ENCODE assay signal across 28 cellular contexts in the genomic region with DNA sequence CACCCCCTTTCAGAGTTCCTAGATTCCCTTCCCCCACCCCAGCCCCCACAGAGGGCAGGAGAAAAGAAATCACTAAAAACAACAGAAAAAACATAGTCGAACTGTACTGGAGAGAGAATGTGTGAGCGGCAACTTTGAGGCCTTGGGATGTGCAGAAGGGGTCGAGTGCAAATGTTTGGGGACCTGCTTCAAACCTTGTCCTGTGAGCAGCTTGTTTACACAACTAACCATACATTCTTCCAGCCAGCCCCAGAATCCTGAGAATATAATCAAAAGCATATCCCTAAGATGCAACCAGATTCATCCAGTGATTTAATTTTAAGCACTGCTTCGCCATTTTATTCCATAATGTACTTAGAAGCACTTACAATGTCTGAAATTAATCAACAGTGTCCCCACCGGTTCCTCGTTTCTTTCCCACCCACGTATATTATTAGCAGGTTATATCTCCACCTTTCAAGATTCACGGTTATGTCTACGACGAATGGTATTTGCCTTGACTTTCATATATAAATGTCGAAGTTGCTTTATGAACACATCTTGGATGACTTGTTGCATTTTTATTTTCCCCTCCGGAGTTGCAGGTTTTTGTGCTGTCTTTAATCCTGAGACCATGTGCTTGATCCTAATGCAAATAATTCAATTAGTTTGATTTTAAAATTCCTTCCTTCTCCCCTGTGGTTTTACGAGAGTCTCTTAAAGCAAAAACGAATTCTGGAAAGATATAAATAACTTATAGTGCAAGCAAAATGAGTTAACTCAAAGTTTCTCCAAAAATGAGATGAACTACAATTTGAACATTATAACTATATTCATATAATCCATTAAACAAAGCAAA.
"Had no signal": no experiment of that assay in that cellular context is flagged by ENCODE, and none has a peak within 500 bp of the region (broad histone marks: within the 10 kb centered on the region; RNA-seq: fewer than 3 reads in every experiment).

No MANE protein-coding gene starts in this region.

- H3K27me3 ChIP-seq: ascending aorta, breast epithelium, left lung, right atrium auricular region, suprapubic skin, tibial artery had no signal

- H3K4me3 ChIP-seq: ascending aorta, breast epithelium, left lung, lower lobe of right lung, right atrium auricular region, smooth muscle cell, suprapubic skin, tibial artery had no signal

- H3K27ac ChIP-seq: ascending aorta, breast epithelium, left lung, lower lobe of right lung, parathyroid adenoma, right atrium auricular region, suprapubic skin, tibial artery, WERI-Rb-1 had no signal

- H3K9me3 ChIP-seq: ascending aorta, breast epithelium, left lung, lower lobe of right lung, right atrium auricular region, suprapubic skin, tibial artery had no signal

- H3K36me3 Mint-ChIP-seq: activated naive CD4-positive, alpha-beta T cell treated with anti-CD3 and anti-CD28 coated beads, Interleukin-2, amount 10 ng/mL, durations not matched to agents 7 days and 5 days; activated naive CD8-positive, alpha-beta T cell treated with anti-CD3 and anti-CD28 coated beads, Interleukin-2, amount 10 ng/mL, durations not matched to agents 7 days and 5 days had no signal

- H3K36me3 ChIP-seq: ascending aorta, breast epithelium, left lung, lower lobe of right lung, right atrium auricular region, suprapubic skin, WERI-Rb-1 had no signal

- ATAC-seq: left lung; lower lobe of right lung; naive thymus-derived CD8-positive, alpha-beta T cell; stimulated activated naive B cell treated with anti-CD40 and anti-IgM and Interleukin-4, amounts not matched to agents 10 μg/mL and 1 μg/mL and 100 μg/mL, for 72 hours; T-helper 17 cell had no signal

- H3K9me3 Mint-ChIP-seq: activated CD4-positive, alpha-beta memory T cell treated with anti-CD3 and anti-CD28 coated beads, Interleukin-2, amount 10 ng/mL, durations not matched to agents 7 days and 5 days; activated CD4-positive, alpha-beta T cell treated with anti-CD3 and anti-CD28 coated beads, Interleukin-2, amount 10 ng/mL, durations not matched to agents 7 days and 5 days; activated naive CD4-positive, alpha-beta T cell treated with anti-CD3 and anti-CD28 coated beads, Interleukin-2, amount 10 ng/mL, durations not matched to agents 7 days and 5 days; activated naive CD8-positive, alpha-beta T cell treated with anti-CD3 and anti-CD28 coated beads, Interleukin-2, amount 10 ng/mL, durations not matched to agents 7 days and 5 days; activated T-cell treated with anti-CD3 and anti-CD28 coated beads, Interleukin-2, amount 50 U/mL, for 24 hours; dendritic cell treated with granulocyte-macrophage colony-stimulating factor and Interleukin-4, amounts not matched to agents 40 ng/mL and 50 ng/mL, for 4 days; naive thymus-derived CD8-positive, alpha-beta T cell; neural crest cell; stimulated activated naive B cell treated with anti-CD40 and anti-IgM and Interleukin-4, amounts not matched to agents 10 μg/mL and 1 μg/mL and 100 μg/mL, for 72 hours had no signal

- H3K4me3 Mint-ChIP-seq: activated CD4-positive, alpha-beta memory T cell treated with anti-CD3 and anti-CD28 coated beads, Interleukin-2, amount 10 ng/mL, durations not matched to agents 7 days and 5 days; activated CD4-positive, alpha-beta T cell treated with anti-CD3 and anti-CD28 coated beads, Interleukin-2, amount 10 ng/mL, durations not matched to agents 7 days and 5 days; activated naive CD4-positive, alpha-beta T cell treated with anti-CD3 and anti-CD28 coated beads, Interleukin-2, amount 10 ng/mL, durations not matched to agents 7 days and 5 days; activated naive CD8-positive, alpha-beta T cell treated with anti-CD3 and anti-CD28 coated beads, Interleukin-2, amount 10 ng/mL, durations not matched to agents 7 days and 5 days; activated T-cell treated with anti-CD3 and anti-CD28 coated beads, Interleukin-2, amount 50 U/mL, for 24 hours; dendritic cell treated with granulocyte-macrophage colony-stimulating factor and Interleukin-4, amounts not matched to agents 40 ng/mL and 50 ng/mL, for 4 days; naive thymus-derived CD8-positive, alpha-beta T cell; neural crest cell; stimulated activated naive B cell treated with anti-CD40 and anti-IgM and Interleukin-4, amounts not matched to agents 10 μg/mL and 1 μg/mL and 100 μg/mL, for 72 hours; T-helper 17 cell had no signal

- H3K4me1 ChIP-seq: ascending aorta, breast epithelium, left lung, lower lobe of right lung, parathyroid adenoma, right atrium auricular region, suprapubic skin, tibial artery had no signal

- H3K27ac Mint-ChIP-seq: activated CD4-positive, alpha-beta memory T cell treated with anti-CD3 and anti-CD28 coated beads, Interleukin-2, amount 10 ng/mL, durations not matched to agents 7 days and 5 days; activated CD4-positive, alpha-beta T cell treated with anti-CD3 and anti-CD28 coated beads, Interleukin-2, amount 10 ng/mL, durations not matched to agents 7 days and 5 days; activated naive CD4-positive, alpha-beta T cell treated with anti-CD3 and anti-CD28 coated beads, Interleukin-2, amount 10 ng/mL, durations not matched to agents 7 days and 5 days; activated naive CD8-positive, alpha-beta T cell treated with anti-CD3 and anti-CD28 coated beads, Interleukin-2, amount 10 ng/mL, durations not matched to agents 7 days and 5 days; activated T-cell treated with anti-CD3 and anti-CD28 coated beads, Interleukin-2, amount 50 U/mL, for 24 hours; dendritic cell treated with granulocyte-macrophage colony-stimulating factor and Interleukin-4, amounts not matched to agents 40 ng/mL and 50 ng/mL, for 4 days; stimulated activated naive B cell treated with anti-CD40 and anti-IgM and Interleukin-4, amounts not matched to agents 10 μg/mL and 1 μg/mL and 100 μg/mL, for 72 hours; T-helper 17 cell had no signal

- H3K27me3 Mint-ChIP-seq: dendritic cell treated with granulocyte-macrophage colony-stimulating factor and Interleukin-4, amounts not matched to agents 40 ng/mL and 50 ng/mL, for 4 days; stimulated activated naive B cell treated with anti-CD40 and anti-IgM and Interleukin-4, amounts not matched to agents 10 μg/mL and 1 μg/mL and 100 μg/mL, for 72 hours; T-helper 17 cell had no signal

- DNase-seq: activated CD4-positive, alpha-beta memory T cell treated with anti-CD3 and anti-CD28 coated beads, Interleukin-2, amount 10 ng/mL, durations not matched to agents 7 days and 5 days; activated CD4-positive, alpha-beta T cell treated with anti-CD3 and anti-CD28 coated beads, Interleukin-2, amount 10 ng/mL, durations not matched to agents 7 days and 5 days; activated CD4-positive, CD25-positive, alpha-beta regulatory T cell treated with anti-CD3 and anti-CD28 coated beads, Interleukin-2, amount 50 U/mL, for 72 hours; activated CD8-positive, alpha-beta memory T cell treated with anti-CD3 and anti-CD28 coated beads, Interleukin-2, amount 50 U/mL, for 48 hours; activated gamma-delta T cell; activated naive CD4-positive, alpha-beta T cell treated with anti-CD3 and anti-CD28 coated beads, Interleukin-2, amount 10 ng/mL, durations not matched to agents 7 days and 5 days; activated naive CD8-positive, alpha-beta T cell treated with anti-CD3 and anti-CD28 coated beads, Interleukin-2, amount 10 ng/mL, durations not matched to agents 7 days and 5 days; activated T-cell treated with anti-CD3 and anti-CD28 coated beads, Interleukin-2, amount 50 U/mL, for 24 hours; central memory CD4-positive, alpha-beta T cell; left lung; lower lobe of right lung; mesenchymal stem cell; naive thymus-derived CD8-positive, alpha-beta T cell; occipital lobe; stimulated activated CD4-positive, alpha-beta T cell treated with anti-CD3 and anti-CD28 coated beads, Interleukin-1b, Interleukin-23, amount 100 ng/mL, for 48 hours; stimulated activated naive B cell treated with anti-CD40 and anti-IgM and Interleukin-4, amounts not matched to agents 10 μg/mL and 1 μg/mL and 100 μg/mL, for 72 hours; T-helper 17 cell; T1000; tibial artery; WERI-Rb-1 had no signal
